In genomic region chr1:171014878-171015277, GRCh38 we compare ENCODE assay signal across 23 cellular contexts.
DNase-seq lines count a peak whose midpoint lies in the region; ATAC-seq, FAIRE-seq and TF ChIP-seq lines count a peak whose summit lies in the region.
"Had no signal": no experiment of that assay in that cellular context is flagged by ENCODE, and none has a peak within 500 bp of the region (broad histone marks: within the 10 kb centered on the region; RNA-seq: fewer than 3 reads in every experiment).

No MANE protein-coding gene starts in this region.

- H3K4me2 ChIP-seq in HepG2 (ENCODE audit: low read depth, low read length) = no peak overlapping the region
- H3K4me2 ChIP-seq in H1 (ENCODE audit: insufficient read depth in 1 of 2, low read depth in 2 of 2, low read length in 2 of 2) = no peak overlapping the region
- H3K4me2 ChIP-seq: BLaER1 had no signal

- TF ChIP-seq CTCF in HepG2 (CRISPR knock-in tag; IDR thresholded peaks at IDR 0.05) (no peak), right lobe of liver (IDR thresholded peaks at IDR 0.05) (no peak), H1 (IDR thresholded peaks at IDR 0.05; ENCODE audit: control extremely low read depth in 1 of 3, insufficient read depth in 1 of 3, low read depth in 1 of 3, low read length in 3 of 3) (no peak)

- TF ChIP-seq EP300 in HepG2 (IDR thresholded peaks at IDR 0.05; ENCODE audit: low read depth in 2 of 2, low read length in 2 of 2) (no peak), HepG2 (CRISPR knock-in tag; IDR thresholded peaks at IDR 0.05; ENCODE audit: borderline replicate concordance) (no peak), H1 (IDR thresholded peaks at IDR 0.05; ENCODE audit: borderline replicate concordance in 1 of 2, low read depth in 2 of 2, low read length in 2 of 2) (no peak)

- no TSS peak for BruUV-seq in HepG2 (replicated peaks; lab: Mats Ljungman, UMichigan)

- H3K4me3 ChIP-seq in HepG2 (replicated peaks in 1 of 3; ENCODE audit: insufficient read depth in 1 of 3, low read depth in 2 of 3, low read length in 3 of 3) (no peak overlapping the region), right lobe of liver (no peak overlapping the region), H1 (ENCODE audit: extremely low read depth in 1 of 4, insufficient read depth in 2 of 4, low read depth in 3 of 4, low read length in 4 of 4) (no peak overlapping the region)
- H3K4me3 ChIP-seq: BLaER1 had no signal

- H2BK20ac ChIP-seq in H1 (ENCODE audit: low read length) = no peak overlapping the region

- H3K79me1 ChIP-seq in H1 (ENCODE audit: low read depth, low read length) = no peaks in the 10 kb centered on the region

- no peak overlapping the region for H4K5ac ChIP-seq in H1 (ENCODE audit: insufficient read length, low read depth, low read length)

- H3K79me2 ChIP-seq in HepG2 (ENCODE audit: insufficient read depth, low read length) (no peaks in the 10 kb centered on the region), H1 (ENCODE audit: control insufficient read depth in 1 of 2, insufficient read depth in 2 of 2, low read length in 2 of 2) (no peaks in the 10 kb centered on the region)

- FAIRE-seq in HepG2 (lab: Jason Lieb, UNC) (no peak), H1 (lab: Jason Lieb, UNC) (no peak)
- FAIRE-seq: G401.6, GM12891, GM19239 had no signal

- H2BK12ac ChIP-seq in H1 (ENCODE audit: low read depth, low read length) = no peak overlapping the region

- TF ChIP-seq POLR2A in HepG2 (IDR thresholded peaks at IDR 0.05; ENCODE audit: insufficient read depth in 1 of 2, low read depth in 2 of 2, low read length in 2 of 2) = no peak
- no peak for TF ChIP-seq POLR2A in right lobe of liver (IDR thresholded peaks at IDR 0.05)
- TF ChIP-seq POLR2A in H1 (IDR thresholded peaks at IDR 0.05; ENCODE audit: control extremely low read depth in 1 of 2, low read depth in 2 of 2, low read length in 2 of 2) = no peak

- no peaks in the 10 kb centered on the region for H3K23me2 ChIP-seq in H1 (ENCODE audit: low read depth, low read length)

- 10% methylated on average over 4 of the region's 4 CpGs for WGBS in HepG2 (ENCODE audit: low lambda C conversion rate)
- WGBS in right lobe of liver (ENCODE audit: insufficient coverage, low coverage, low lambda C conversion rate, missing lambda C conversion rate) = 66% methylated on average over 4 of the region's 4 CpGs
- 91% methylated on average over 4 of the region's 4 CpGs; no CpG with 5 or more reads in 1 of the 2 experiments for WGBS in H1 (ENCODE audit: extremely low coverage in 1 of 2, insufficient coverage in 1 of 2, insufficient read length in 1 of 2, insufficient replicate concordance in 2 of 2, low coverage in 1 of 2, low lambda C conversion rate in 2 of 2, missing lambda C conversion rate in 1 of 2), 2 experiments

- no peak overlapping the region for H3K4ac ChIP-seq in H1 (replicated peaks; ENCODE audit: insufficient read length, low read depth, low read length)

- H3K56ac ChIP-seq in H1 (replicated peaks; ENCODE audit: insufficient read length, low read depth, low read length) = no peak overlapping the region

- POLR2A ChIA-PET in HepG2 (lab: Yijun Ruan, JAX) = no interaction called here
- POLR2A ChIA-PET in HEK293T (lab: Yijun Ruan, JAX) = no interaction called here
- POLR2A ChIA-PET in H1 (lab: Charles Lee; ENCODE audit: partially characterized antibody) = no interaction called here

- no peak overlapping the region for H4K8ac ChIP-seq in H1 (ENCODE audit: extremely low read depth, insufficient read depth, low read length)

- CTCF ChIA-PET in HepG2 (lab: Yijun Ruan, JAX; ENCODE audit: low intra/inter-chr PET ratio, low total read pairs) = no interaction called here
- CTCF ChIA-PET in HEK293T (lab: Yijun Ruan, JAX) = no interaction called here
- CTCF ChIA-PET in H1 (lab: Charles Lee; ENCODE audit: partially characterized antibody) = interaction anchor here (1.0 kb wide), 1 partner anchor 299 kb away, joined by 3 read pairs; no protein-coding TSS in a partner anchor

- H2AK5ac ChIP-seq in H1 (ENCODE audit: low read depth, low read length) = no peak overlapping the region

- intact Hi-C loops in HepG2 (cut with micrococcal nuclease; ENCODE audit: unreplicated experiment) (no loop called here), right lobe of liver (cut with DNase I) (no loop called here)

- no peak overlapping the region for H2BK120ac ChIP-seq in H1 (replicated peaks; ENCODE audit: low read depth, low read length)

- no peak for TF ChIP-seq RAD21 in HepG2 (CRISPR knock-in tag; IDR thresholded peaks at IDR 0.05)
- no peak for TF ChIP-seq RAD21 in H1 (IDR thresholded peaks at IDR 0.05 in 1 of 2, conservative IDR thresholded peaks at IDR 0.05 in 1 of 2; ENCODE audit: low read depth in 2 of 2, low read length in 2 of 2)

- H3K36me3 ChIP-seq in HepG2 (replicated peaks in 1 of 2; ENCODE audit: control insufficient read depth in 1 of 2, insufficient read depth in 2 of 2, low read length in 2 of 2) (no peaks in the 10 kb centered on the region), right lobe of liver (no peaks in the 10 kb centered on the region), H1 (ENCODE audit: control insufficient read depth in 2 of 4, insufficient read depth in 4 of 4, low read length in 3 of 4) (no peaks in the 10 kb centered on the region)
- H3K36me3 ChIP-seq: BE2C, BLaER1 had no signal

- H3K18ac ChIP-seq in H1 (ENCODE audit: extremely low read depth, low read length) = no peak overlapping the region

- H2BK5ac ChIP-seq in H1 (ENCODE audit: low read depth, low read length) = no peak overlapping the region

- H3K23ac ChIP-seq in H1 (ENCODE audit: insufficient read length) = no peak overlapping the region

- H3K9me3 ChIP-seq in HepG2 (ENCODE audit: low read length) = no peaks in the 10 kb centered on the region
- H3K9me3 ChIP-seq in right lobe of liver = no peaks in the 10 kb centered on the region
- H3K9me3 ChIP-seq in H1 (ENCODE audit: insufficient read depth in 2 of 2, low read depth in 1 of 2, low read length in 1 of 2) = no peaks in the 10 kb centered on the region
- H3K9me3 ChIP-seq: BE2C, BLaER1, Caco-2 had no signal

- no peak overlapping the region for H2BK15ac ChIP-seq in H1 (ENCODE audit: low read length)

- no peak for ATAC-seq in HepG2
- no peak for ATAC-seq in right lobe of liver
- no peak for ATAC-seq in GM21529 (IDR thresholded peaks at IDR 0.05; ENCODE audit: unreplicated experiment)

- no peak overlapping the region for H3K27ac ChIP-seq in HepG2 (ENCODE audit: extremely low read length, insufficient read depth, low read length)
- no peak overlapping the region for H3K27ac ChIP-seq in right lobe of liver
- no peak overlapping the region for H3K27ac ChIP-seq in H1 (ENCODE audit: low read depth, low read length)
- H3K27ac ChIP-seq: 22Rv1, BLaER1 had no signal

- H4K20me1 ChIP-seq in HepG2 (ENCODE audit: insufficient read depth, low read length) (no peaks in the 10 kb centered on the region), H1 (replicated peaks in 1 of 2; ENCODE audit: control insufficient read depth in 1 of 2, insufficient read depth in 2 of 2, low read length in 2 of 2) (no peaks in the 10 kb centered on the region)
- H4K20me1 ChIP-seq: BLaER1 had no signal

- no peaks in the 10 kb centered on the region for H3K27me3 ChIP-seq in HepG2 (ENCODE audit: control insufficient read depth in 1 of 2, insufficient read depth in 2 of 2, low read length in 2 of 2)
- H3K27me3 ChIP-seq in right lobe of liver = no peaks in the 10 kb centered on the region
- no peaks in the 10 kb centered on the region for H3K27me3 ChIP-seq in H1 (replicated peaks in 1 of 4; ENCODE audit: control insufficient read depth in 3 of 4, extremely low read depth in 1 of 4, insufficient read depth in 3 of 4, low read length in 3 of 4)
- H3K27me3 ChIP-seq: BE2C, BLaER1 had no signal

- DNase-seq in HepG2 (ENCODE audit: low spot score) = no peak
- DNase-seq in right lobe of liver = no peak
- no peak for DNase-seq in HEK293T (ENCODE audit: extremely low spot score)
- peak; percentile 1 for DNase-seq in NCI-H1417 treated with DMSO at 0.1 percent for 48 hours (lab: John Stamatoyannopoulos, UW)
- no peak for DNase-seq in H1 (ENCODE audit: low read depth in 1 of 2, low spot score in 2 of 2)
- DNase-seq in OCI-M1 (lab: John Stamatoyannopoulos, UW) = no peak
- DNase-seq in activated CD4-positive, alpha-beta T cell treated with anti-CD3 and anti-CD28 coated beads, Interleukin-2, amount 50 U/mL, for 48 hours = no peak
- DNase-seq: ACHN; BE2C; C1 segment of cervical spinal cord; Caco-2; Calu3; CD4-positive, alpha-beta memory T cell; CD4-positive, CD25-positive, alpha-beta regulatory T cell; CD8-positive, alpha-beta memory T cell; DMS79 treated with DMSO at 0.1 percent for 48 hours; GF-D8 had no signal

- H4K91ac ChIP-seq in H1 (replicated peaks; ENCODE audit: insufficient read length, low read length) = no peak overlapping the region

- no peak overlapping the region for H3K14ac ChIP-seq in H1 (ENCODE audit: insufficient read length)

- H2AFZ ChIP-seq in HepG2 (ENCODE audit: low read length) = no peak overlapping the region
- H2AFZ ChIP-seq in H1 (ENCODE audit: low read length) = no peak overlapping the region

- H3K9ac ChIP-seq in HepG2 (ENCODE audit: insufficient read depth, low read depth, low read length) = no peak overlapping the region
- H3K9ac ChIP-seq in H1 (replicated peaks in 1 of 4; ENCODE audit: extremely low read depth in 1 of 4, low read depth in 3 of 4, low read length in 3 of 4) = no peak overlapping the region
- H3K9ac ChIP-seq: BLaER1 had no signal

- H3K4me1 ChIP-seq in HepG2 (ENCODE audit: insufficient read depth, low read length) (no peaks in the 10 kb centered on the region), right lobe of liver (no peaks in the 10 kb centered on the region), H1 (replicated peaks in 1 of 4; ENCODE audit: control insufficient read depth in 3 of 4, insufficient read depth in 4 of 4, low read length in 3 of 4) (peaks cover 0 to 1% (median 0%) of the 10 kb centered on the region in 4 experiments; a peak in 1 of 7 replicates)
- H3K4me1 ChIP-seq: BE2C, BLaER1, Caco-2 had no signal

- in situ Hi-C loops in HepG2 (cut with HindIII; ENCODE audit: extremely low pct_ligation_motif_present, low pct_unique_long_range_greater_than_20kb) = no loop called here

TF ChIP-seq in HepG2, 621 proteins besides CTCF, POLR2A, EP300 and RAD21 (continues in another document):
- TF ChIP-seq MAFK (conservative IDR thresholded peaks at IDR 0.05 in 1 of 2, IDR thresholded peaks at IDR 0.05 in 1 of 2; ENCODE audit: low read length in 2 of 2) (peak; percentile 93 to 97), MXD4 (CRISPR knock-in tag; IDR thresholded peaks at IDR 0.05) (no peak), ZNF614 (CRISPR knock-in tag; IDR thresholded peaks at IDR 0.05; ENCODE audit: borderline replicate concordance) (no peak)

TF ChIP-seq in H1, 55 proteins besides CTCF, POLR2A, EP300 and RAD21:
- TF ChIP-seq MAFK (IDR thresholded peaks at IDR 0.05; ENCODE audit: low read depth, low read length) (peak; percentile 90), TCF12 (IDR thresholded peaks at IDR 0.05; ENCODE audit: low read depth, low read length) (no peak)

Comparison
In these comparisons a context has a peak if more than half of its experiments do, and no peak if none do; other contexts are left out.
1. Of the 41 proteins assayed by ChIP-seq in both HepG2 and H1: peak only in HepG2: none; only in H1: none; in both: MAFK; in neither: 40.